19 cellular contexts compared by ENCODE assay signal in genomic region chr21:43855955-43856354, GRCh38. TPM values are rescaled to one million over a fixed set of nuclear protein-coding genes. Genes with fewer than 3 reads are reported as not detected.
DNase-seq lines count a peak whose midpoint lies in the region; ATAC-seq and TF ChIP-seq lines count a peak whose summit lies in the region.
"Had no signal": no experiment of that assay in that cellular context is flagged by ENCODE, and none has a peak within 500 bp of the region (broad histone marks: within the 10 kb centered on the region; RNA-seq: fewer than 3 reads in every experiment).

No MANE protein-coding gene starts in this region.

- intact Hi-C loops in activated CD4-positive, alpha-beta T cell treated with anti-CD3 and anti-CD28 coated beads, Interleukin-2, amount 10 ng/mL, durations not matched to agents 24 days and 14 days (cut with micrococcal nuclease): loop anchor here (1.0 kb wide), 2 partner anchors 10 to 14 kb away; no protein-coding TSS in a partner anchor
- intact Hi-C loops in natural killer cell (cut with micrococcal nuclease): no loop called here
- intact Hi-C loops in dendritic cell treated with granulocyte-macrophage colony-stimulating factor and Interleukin-4, amounts not matched to agents 40 ng/mL and 50 ng/mL, for 4 days (cut with micrococcal nuclease): loop anchor here (5.0 kb wide), 1 partner anchor 44 kb away; no protein-coding TSS in a partner anchor

- H3K27ac Mint-ChIP-seq in activated CD4-positive, alpha-beta T cell treated with anti-CD3 and anti-CD28 coated beads, Interleukin-2, amount 10 ng/mL, durations not matched to agents 24 days and 14 days: peak overlapping the region; percentile 90
- no peak overlapping the region for H3K27ac Mint-ChIP-seq in natural killer cell treated with Interleukin-12 subunit alpha and Interleukin-12 subunit beta and Interleukin-15 and Interleukin-18, amount 100 ng/mL, for 72 hours
- no peak overlapping the region for H3K27ac Mint-ChIP-seq in natural killer cell
- peak overlapping the region; percentile 96 for H3K27ac Mint-ChIP-seq in dendritic cell treated with granulocyte-macrophage colony-stimulating factor and Interleukin-4, amounts not matched to agents 40 ng/mL and 50 ng/mL, for 4 days
- H3K27ac Mint-ChIP-seq: CD8-positive, alpha-beta T cell; GM23338 had no signal

- H3K4me3 Mint-ChIP-seq in activated CD4-positive, alpha-beta T cell treated with anti-CD3 and anti-CD28 coated beads, Interleukin-2, amount 10 ng/mL, durations not matched to agents 24 days and 14 days: peak overlapping the region; percentile 46
- H3K4me3 Mint-ChIP-seq in natural killer cell treated with Interleukin-12 subunit alpha and Interleukin-12 subunit beta and Interleukin-15 and Interleukin-18, amount 100 ng/mL, for 72 hours: peak overlapping the region; percentile 23
- H3K4me3 Mint-ChIP-seq in natural killer cell: no peak overlapping the region
- no peak overlapping the region for H3K4me3 Mint-ChIP-seq in dendritic cell treated with granulocyte-macrophage colony-stimulating factor and Interleukin-4, amounts not matched to agents 40 ng/mL and 50 ng/mL, for 4 days
- H3K4me3 Mint-ChIP-seq: CD8-positive, alpha-beta T cell; GM23338 had no signal

- peaks cover 29% of the 10 kb centered on the region for H3K4me1 Mint-ChIP-seq in activated CD4-positive, alpha-beta T cell treated with anti-CD3 and anti-CD28 coated beads, Interleukin-2, amount 10 ng/mL, durations not matched to agents 24 days and 14 days
- peaks cover 21 to 23% of the 10 kb centered on the region in 2 donors for H3K4me1 Mint-ChIP-seq in natural killer cell treated with Interleukin-12 subunit alpha and Interleukin-12 subunit beta and Interleukin-15 and Interleukin-18, amount 100 ng/mL, for 72 hours (ENCODE audit: low read depth in 2 of 2)
- peaks cover 0 to 7% of the 10 kb centered on the region in 2 donors for H3K4me1 Mint-ChIP-seq in natural killer cell
- H3K4me1 Mint-ChIP-seq in dendritic cell treated with granulocyte-macrophage colony-stimulating factor and Interleukin-4, amounts not matched to agents 40 ng/mL and 50 ng/mL, for 4 days (ENCODE audit: low read depth): peaks cover 65% of the 10 kb centered on the region

- H3K36me3 Mint-ChIP-seq in activated CD4-positive, alpha-beta T cell treated with anti-CD3 and anti-CD28 coated beads, Interleukin-2, amount 10 ng/mL, durations not matched to agents 24 days and 14 days (ENCODE audit: low read depth): no peaks in the 10 kb centered on the region
- H3K36me3 Mint-ChIP-seq in natural killer cell treated with Interleukin-12 subunit alpha and Interleukin-12 subunit beta and Interleukin-15 and Interleukin-18, amount 100 ng/mL, for 72 hours: peaks cover 1% of the 10 kb centered on the region
- no peaks in the 10 kb centered on the region for H3K36me3 Mint-ChIP-seq in natural killer cell
- peaks cover 4% of the 10 kb centered on the region for H3K36me3 Mint-ChIP-seq in dendritic cell treated with granulocyte-macrophage colony-stimulating factor and Interleukin-4, amounts not matched to agents 40 ng/mL and 50 ng/mL, for 4 days (ENCODE audit: low read depth)
- H3K36me3 Mint-ChIP-seq: CD8-positive, alpha-beta T cell had no signal

- no peak for ATAC-seq in natural killer cell treated with Interleukin-12 subunit alpha and Interleukin-12 subunit beta and Interleukin-15 and Interleukin-18, amount 100 ng/mL, for 72 hours
- ATAC-seq in natural killer cell: no peak
- no peak for ATAC-seq in GM19351 (IDR thresholded peaks at IDR 0.05; ENCODE audit: unreplicated experiment)
- ATAC-seq: CD8-positive, alpha-beta T cell; GM23338; HCT116; HepG2; Right ventricle myocardium inferior had no signal

- peak; percentile 61 for DNase-seq in activated CD4-positive, alpha-beta T cell treated with anti-CD3 and anti-CD28 coated beads, Interleukin-2, amount 10 ng/mL, durations not matched to agents 24 days and 14 days
- no peak for DNase-seq in activated CD4-positive, alpha-beta T cell treated with anti-CD3 and anti-CD28 coated beads for 4 hours
- peak; percentile 45 for DNase-seq in natural killer cell treated with Interleukin-12 subunit alpha and Interleukin-12 subunit beta and Interleukin-15 and Interleukin-18, amount 100 ng/mL, for 72 hours (ENCODE audit: low spot score)
- DNase-seq in natural killer cell (no peak), occipital lobe (lab: John Stamatoyannopoulos, UW) (no peak), GM19240 (ENCODE audit: insufficient read length, low spot score) (no peak)
- DNase-seq: Calu3; CD8-positive, alpha-beta T cell; EL; KG1; MV-4-11; NCI-H1694 treated with DMSO at 0.1 percent for 48 hours; NK-92 treated with Interleukin-12 subunit alpha and Interleukin-12 subunit beta, amount 100 ng/mL, for 24 hours had no signal

- H3K9me3 Mint-ChIP-seq in activated CD4-positive, alpha-beta T cell treated with anti-CD3 and anti-CD28 coated beads, Interleukin-2, amount 10 ng/mL, durations not matched to agents 24 days and 14 days: peaks cover 8% of the 10 kb centered on the region
- no peaks in the 10 kb centered on the region for H3K9me3 Mint-ChIP-seq in natural killer cell treated with Interleukin-12 subunit alpha and Interleukin-12 subunit beta and Interleukin-15 and Interleukin-18, amount 100 ng/mL, for 72 hours
- H3K9me3 Mint-ChIP-seq in natural killer cell: no peaks in the 10 kb centered on the region
- H3K9me3 Mint-ChIP-seq in dendritic cell treated with granulocyte-macrophage colony-stimulating factor and Interleukin-4, amounts not matched to agents 40 ng/mL and 50 ng/mL, for 4 days: peaks cover 5% of the 10 kb centered on the region
- H3K9me3 Mint-ChIP-seq: CD8-positive, alpha-beta T cell; GM23338 had no signal

- TF ChIP-seq CTCF in natural killer cell (IDR thresholded peaks at IDR 0.05): no peak

- no peaks in the 10 kb centered on the region for H3K27me3 Mint-ChIP-seq in activated CD4-positive, alpha-beta T cell treated with anti-CD3 and anti-CD28 coated beads, Interleukin-2, amount 10 ng/mL, durations not matched to agents 24 days and 14 days
- H3K27me3 Mint-ChIP-seq in natural killer cell treated with Interleukin-12 subunit alpha and Interleukin-12 subunit beta and Interleukin-15 and Interleukin-18, amount 100 ng/mL, for 72 hours: peaks cover 7 to 8% of the 10 kb centered on the region in 2 donors
- H3K27me3 Mint-ChIP-seq in natural killer cell (ENCODE audit: low read depth in 2 of 2): peaks cover 13 to 24% of the 10 kb centered on the region in 2 donors
- peaks cover 2% of the 10 kb centered on the region for H3K27me3 Mint-ChIP-seq in dendritic cell treated with granulocyte-macrophage colony-stimulating factor and Interleukin-4, amounts not matched to agents 40 ng/mL and 50 ng/mL, for 4 days

RNA-seq across cellular contexts. Expression of gene AGPAT3, which starts 9.1 kb away (rescaled TPM):
- 127 and 130 TPM in 2 replicates for total RNA-seq in activated CD4-positive, alpha-beta T cell treated with anti-CD3 and anti-CD28 coated beads, Interleukin-2, amount 10 ng/mL, durations not matched to agents 24 days and 14 days
- total RNA-seq in natural killer cell treated with Interleukin-12 subunit alpha and Interleukin-12 subunit beta and Interleukin-15 and Interleukin-18, amount 100 ng/mL, for 72 hours: 100 to 1,000 TPM in 1 of 2 donors, 10 to 100 TPM in 1; 66.8 to 115 TPM
- 10 to 100 TPM; 39.5 to 45.7 (median 42.3) TPM for total RNA-seq in natural killer cell
- total RNA-seq in occipital lobe: 34.9 TPM

Comparison
In these comparisons a context has a peak if more than half of its experiments do, and no peak if none do; other contexts are left out.
1. DNase-seq: peak in activated CD4-positive, alpha-beta T cell treated with anti-CD3 and anti-CD28 coated beads, Interleukin-2, amount 10 ng/mL, durations not matched to agents 24 days and 14 days (single experiment) and natural killer cell treated with Interleukin-12 subunit alpha and Interleukin-12 subunit beta and Interleukin-15 and Interleukin-18, amount 100 ng/mL, for 72 hours (single experiment); none in activated CD4-positive, alpha-beta T cell treated with anti-CD3 and anti-CD28 coated beads for 4 hours (0 of 2), natural killer cell (single experiment), occipital lobe (single experiment) and GM19240 (single experiment).
2. H3K4me3 Mint-ChIP-seq: peak in activated CD4-positive, alpha-beta T cell treated with anti-CD3 and anti-CD28 coated beads, Interleukin-2, amount 10 ng/mL, durations not matched to agents 24 days and 14 days (single experiment) and natural killer cell treated with Interleukin-12 subunit alpha and Interleukin-12 subunit beta and Interleukin-15 and Interleukin-18, amount 100 ng/mL, for 72 hours (single experiment); none in natural killer cell (single experiment) and dendritic cell treated with granulocyte-macrophage colony-stimulating factor and Interleukin-4, amounts not matched to agents 40 ng/mL and 50 ng/mL, for 4 days (single experiment).
3. H3K27ac Mint-ChIP-seq: peak in activated CD4-positive, alpha-beta T cell treated with anti-CD3 and anti-CD28 coated beads, Interleukin-2, amount 10 ng/mL, durations not matched to agents 24 days and 14 days (single experiment) and dendritic cell treated with granulocyte-macrophage colony-stimulating factor and Interleukin-4, amounts not matched to agents 40 ng/mL and 50 ng/mL, for 4 days (single experiment); none in natural killer cell treated with Interleukin-12 subunit alpha and Interleukin-12 subunit beta and Interleukin-15 and Interleukin-18, amount 100 ng/mL, for 72 hours (0 of 2) and natural killer cell (0 of 2).